In genomic region chr6:108632441-108632840, GRCh38 we compare ENCODE assay signal across 14 cellular contexts.
"Had no signal": no experiment of that assay in that cellular context is flagged by ENCODE, and none has a peak within 500 bp of the region (broad histone marks: within the 10 kb centered on the region; RNA-seq: fewer than 3 reads in every experiment).

No MANE protein-coding gene starts in this region.

- H3K36me3 Mint-ChIP-seq: natural killer cell had no signal

- DNase-seq: activated CD4-positive, alpha-beta T cell treated with anti-CD3 and anti-CD28 coated beads for 1 hour; activated effector memory CD4-positive, alpha-beta T cell treated with anti-CD3 and anti-CD28 coated beads, Interleukin-2, amount 50 U/mL, for 16 hours; activated naive CD4-positive, alpha-beta T cell treated with anti-CD3 and anti-CD28 coated beads, Interleukin-2, amount 50 U/mL, for 16 hours; activated T-cell treated with anti-CD3 and anti-CD28 coated beads, Interleukin-2, amount 50 U/mL, for 72 hours; lower lobe of right lung; natural killer cell; pancreas; stimulated activated CD4-positive, alpha-beta T cell treated with anti-CD3 and anti-CD28 coated beads, Interleukin-2, amount 100 ng/mL, for 24 hours; stimulated activated naive CD8-positive, alpha-beta T cell treated with anti-CD3 and anti-CD28 coated beads, Interleukin-15, Interleukin-2, amounts not matched to agents 100 U/mL and 50 U/mL, for 24 hours; T-helper 2 cell; transverse colon; WERI-Rb-1 had no signal

- H3K9me3 Mint-ChIP-seq: activated T-cell treated with anti-CD3 and anti-CD28 coated beads, Interleukin-2, amount 50 U/mL, for 72 hours; dendritic cell treated with granulocyte-macrophage colony-stimulating factor and Interleukin-4, amounts not matched to agents 40 ng/mL and 50 ng/mL, for 4 days; natural killer cell had no signal

- H3K27ac ChIP-seq: ascending aorta, lower lobe of right lung, pancreas, transverse colon, WERI-Rb-1 had no signal

- ATAC-seq: activated T-cell treated with anti-CD3 and anti-CD28 coated beads, Interleukin-2, amount 50 U/mL, for 72 hours; lower lobe of right lung; natural killer cell; pancreas; stimulated activated naive CD8-positive, alpha-beta T cell treated with anti-CD3 and anti-CD28 coated beads, Interleukin-15, Interleukin-2, amounts not matched to agents 100 U/mL and 50 U/mL, for 24 hours had no signal

- H3K4me3 Mint-ChIP-seq: activated T-cell treated with anti-CD3 and anti-CD28 coated beads, Interleukin-2, amount 50 U/mL, for 72 hours; dendritic cell treated with granulocyte-macrophage colony-stimulating factor and Interleukin-4, amounts not matched to agents 40 ng/mL and 50 ng/mL, for 4 days had no signal

- H3K27me3 Mint-ChIP-seq: dendritic cell treated with granulocyte-macrophage colony-stimulating factor and Interleukin-4, amounts not matched to agents 40 ng/mL and 50 ng/mL, for 4 days had no signal

- H3K27ac Mint-ChIP-seq: activated T-cell treated with anti-CD3 and anti-CD28 coated beads, Interleukin-2, amount 50 U/mL, for 72 hours; dendritic cell treated with granulocyte-macrophage colony-stimulating factor and Interleukin-4, amounts not matched to agents 40 ng/mL and 50 ng/mL, for 4 days had no signal
